ENCODE assay signal across 26 cellular contexts in genomic region chr20:62665153-62665754, GRCh38. TPM values are rescaled to one million over a fixed set of nuclear protein-coding genes. Genes with fewer than 3 reads are reported as not detected.
"Had no signal": no experiment of that assay in that cellular context is flagged by ENCODE, and none has a peak within 500 bp of the region (broad histone marks: within the 10 kb centered on the region; RNA-seq: fewer than 3 reads in every experiment).

No MANE protein-coding gene starts in this region.

- H3K9me3 Mint-ChIP-seq: endodermal cell; mesothelial cell of epicardium; naive thymus-derived CD4-positive, alpha-beta T cell; stimulated activated memory B cell treated with anti-CD40 and anti-IgM and Interleukin-4, amounts not matched to agents 10 μg/mL and 1 μg/mL and 100 μg/mL, for 72 hours; stimulated activated naive CD8-positive, alpha-beta T cell treated with anti-CD3 and anti-CD28 coated beads, Interleukin-15, Interleukin-2, amounts not matched to agents 100 ng/mL and 50 ng/mL, for 24 hours had no signal

- H3K36me3 ChIP-seq: sigmoid colon, suprapubic skin, transverse colon, upper lobe of right lung, uterus had no signal

- H3K27me3 ChIP-seq: gastrocnemius medialis, sigmoid colon, transverse colon, uterus had no signal

- H3K79me2 ChIP-seq: parathyroid adenoma had no signal

- H3K9ac ChIP-seq: parathyroid adenoma had no signal

- H3K27ac ChIP-seq: epithelial cell of prostate, left lung, parathyroid adenoma, suprapubic skin, upper lobe of right lung, uterus had no signal

- H3K4me3 ChIP-seq: gastrocnemius medialis, left lung, mucosa of descending colon, sigmoid colon, suprapubic skin, transverse colon, upper lobe of right lung, uterus had no signal

- H3K4me1 Mint-ChIP-seq: endodermal cell had no signal

- H3K9me3 ChIP-seq: gastrocnemius medialis, left lung, mucosa of descending colon, sigmoid colon, suprapubic skin, transverse colon, upper lobe of right lung, uterus had no signal

- H3K4me1 ChIP-seq: parathyroid adenoma, uterus had no signal

- H2AFZ ChIP-seq: parathyroid adenoma had no signal

- ATAC-seq: esophagus mucosa; gastrocnemius medialis; left lung; mucosa of descending colon; naive thymus-derived CD4-positive, alpha-beta T cell; stimulated activated memory B cell treated with anti-CD40 and anti-IgM and Interleukin-4, amounts not matched to agents 10 μg/mL and 1 μg/mL and 100 μg/mL, for 72 hours; upper lobe of right lung had no signal

- H3K27me3 Mint-ChIP-seq: naive thymus-derived CD4-positive, alpha-beta T cell; stimulated activated memory B cell treated with anti-CD40 and anti-IgM and Interleukin-4, amounts not matched to agents 10 μg/mL and 1 μg/mL and 100 μg/mL, for 72 hours; stimulated activated naive CD8-positive, alpha-beta T cell treated with anti-CD3 and anti-CD28 coated beads, Interleukin-15, Interleukin-2, amounts not matched to agents 100 ng/mL and 50 ng/mL, for 24 hours had no signal

- H3K27ac Mint-ChIP-seq: endodermal cell; mesothelial cell of epicardium; progenitor cell of endocrine pancreas; stimulated activated naive CD8-positive, alpha-beta T cell treated with anti-CD3 and anti-CD28 coated beads, Interleukin-15, Interleukin-2, amounts not matched to agents 100 ng/mL and 50 ng/mL, for 24 hours had no signal

- DNase-seq: effector CD8-positive, alpha-beta T cell; endodermal cell; foreskin fibroblast; gastrocnemius medialis; head of caudate nucleus; kidney; left lung; mesenchymal stem cell; naive thymus-derived CD4-positive, alpha-beta T cell; sigmoid colon; stimulated activated CD4-positive, alpha-beta T cell treated with anti-CD3 and anti-CD28 coated beads, Interleukin-2, amount 100 ng/mL, for 24 hours; stimulated activated CD4-positive, alpha-beta T cell treated with anti-CD3 and anti-CD28 coated beads, Interleukin-4, amount 100 ng/mL, for 24 hours; transverse colon; upper lobe of right lung; uterus had no signal

- H3K36me3 Mint-ChIP-seq: mesothelial cell of epicardium had no signal

- H3K4me3 Mint-ChIP-seq: endodermal cell; mesothelial cell of epicardium; naive thymus-derived CD4-positive, alpha-beta T cell; stimulated activated memory B cell treated with anti-CD40 and anti-IgM and Interleukin-4, amounts not matched to agents 10 μg/mL and 1 μg/mL and 100 μg/mL, for 72 hours; stimulated activated naive CD8-positive, alpha-beta T cell treated with anti-CD3 and anti-CD28 coated beads, Interleukin-15, Interleukin-2, amounts not matched to agents 100 ng/mL and 50 ng/mL, for 24 hours had no signal

RNA-seq across cellular contexts. Expression of gene SLCO4A1, which starts 23.0 kb away (rescaled TPM):
- total RNA-seq: skeletal muscle tissue had no signal

RNA-seq across cellular contexts. Expression of gene NTSR1, which starts 43.4 kb away (rescaled TPM):
- total RNA-seq: esophagus mucosa, osteoblast, progenitor cell of endocrine pancreas, uterus had no signal
- polyA plus RNA-seq: naive thymus-derived CD4-positive, alpha-beta T cell had no signal
